ENCODE assay signal across 17 cellular contexts in the genomic region with DNA sequence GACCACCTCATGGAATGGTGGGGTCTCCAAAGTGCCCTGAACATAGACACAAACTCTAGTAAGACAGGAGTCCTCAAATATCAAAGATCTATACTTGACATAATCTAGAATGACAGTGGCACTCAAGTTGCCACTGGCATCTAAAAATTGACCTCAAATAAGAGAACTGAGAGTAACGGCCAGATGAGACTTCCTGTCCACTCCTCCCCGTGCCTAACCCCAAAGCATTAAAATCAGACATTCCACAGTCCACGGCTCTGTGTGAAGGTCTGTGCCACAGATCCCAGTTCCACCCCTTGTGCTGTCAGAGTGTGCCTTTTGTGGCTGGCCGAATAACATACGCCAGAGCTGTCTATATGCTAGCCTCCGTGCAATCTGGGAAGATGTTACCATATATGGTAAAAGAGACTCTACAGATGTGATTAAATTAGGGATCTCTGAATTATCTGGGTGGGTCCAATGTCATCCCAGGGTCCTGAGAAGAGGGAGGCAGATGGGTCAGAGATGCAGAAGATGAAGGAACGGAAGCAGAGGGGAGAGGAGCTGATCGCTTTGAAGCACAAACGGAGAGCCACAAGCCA. TPM values are rescaled to one million over a fixed set of nuclear protein-coding genes. Genes with fewer than 3 reads are reported as not detected.
DNase-seq lines count a peak whose midpoint lies in the region; ATAC-seq lines count a peak whose summit lies in the region.
"Had no signal": no experiment of that assay in that cellular context is flagged by ENCODE, and none has a peak within 500 bp of the region (broad histone marks: within the 10 kb centered on the region; RNA-seq: fewer than 3 reads in every experiment).

No MANE protein-coding gene starts in this region.

- no peaks in the 10 kb centered on the region for H3K9me3 ChIP-seq in SJSA1 (replicated peaks)
- H3K9me3 ChIP-seq: left ventricle myocardium inferior had no signal

- no peak overlapping the region for H3K4me3 ChIP-seq in SJSA1
- H3K4me3 ChIP-seq: left ventricle myocardium inferior had no signal

- H3K27me3 ChIP-seq in SJSA1 (replicated peaks) = no peaks in the 10 kb centered on the region

- no peaks in the 10 kb centered on the region for H3K27me3 Mint-ChIP-seq in activated naive CD8-positive, alpha-beta T cell
- no peaks in the 10 kb centered on the region for H3K27me3 Mint-ChIP-seq in activated naive CD8-positive, alpha-beta T cell treated with anti-CD3 and anti-CD28 coated beads, Interleukin-2, amount 50 U/mL, for 24 hours
- no peaks in the 10 kb centered on the region for H3K27me3 Mint-ChIP-seq in memory B cell
- H3K27me3 Mint-ChIP-seq: activated CD4-positive, alpha-beta memory T cell treated with anti-CD3 and anti-CD28 coated beads, Interleukin-2, amount 10 ng/mL, durations not matched to agents 7 days and 5 days had no signal

- H3K4me1 ChIP-seq in SJSA1 (replicated peaks) = peaks cover 15% of the 10 kb centered on the region

- peaks cover 12% of the 10 kb centered on the region for H3K36me3 Mint-ChIP-seq in activated naive CD8-positive, alpha-beta T cell
- peaks cover 55% of the 10 kb centered on the region for H3K36me3 Mint-ChIP-seq in activated naive CD8-positive, alpha-beta T cell treated with anti-CD3 and anti-CD28 coated beads, Interleukin-2, amount 50 U/mL, for 24 hours (ENCODE audit: low read depth)
- peaks cover 35% of the 10 kb centered on the region for H3K36me3 Mint-ChIP-seq in memory B cell

- peaks cover 93% of the 10 kb centered on the region for H3K36me3 ChIP-seq in SJSA1

- no peak overlapping the region for H3K4me3 Mint-ChIP-seq in activated naive CD8-positive, alpha-beta T cell
- no peak overlapping the region for H3K4me3 Mint-ChIP-seq in activated naive CD8-positive, alpha-beta T cell treated with anti-CD3 and anti-CD28 coated beads, Interleukin-2, amount 50 U/mL, for 24 hours
- no peak overlapping the region for H3K4me3 Mint-ChIP-seq in memory B cell
- H3K4me3 Mint-ChIP-seq: activated CD4-positive, alpha-beta memory T cell treated with anti-CD3 and anti-CD28 coated beads, Interleukin-2, amount 10 ng/mL, durations not matched to agents 7 days and 5 days had no signal

- ATAC-seq in activated naive CD8-positive, alpha-beta T cell treated with anti-CD3 and anti-CD28 coated beads, Interleukin-2, amount 50 U/mL, for 24 hours = no peak
- no peak for ATAC-seq in memory B cell (ENCODE audit: low read depth)
- ATAC-seq in GM19455 (IDR thresholded peaks at IDR 0.05; ENCODE audit: unreplicated experiment) = no peak

- peak overlapping the region; percentile 37 for H3K27ac Mint-ChIP-seq in activated naive CD8-positive, alpha-beta T cell
- no peak overlapping the region for H3K27ac Mint-ChIP-seq in activated naive CD8-positive, alpha-beta T cell treated with anti-CD3 and anti-CD28 coated beads, Interleukin-2, amount 50 U/mL, for 24 hours
- peak overlapping the region; percentile 6 for H3K27ac Mint-ChIP-seq in memory B cell
- H3K27ac Mint-ChIP-seq: activated CD4-positive, alpha-beta memory T cell treated with anti-CD3 and anti-CD28 coated beads, Interleukin-2, amount 10 ng/mL, durations not matched to agents 7 days and 5 days had no signal

- peak overlapping the region; percentile 46 for H3K27ac ChIP-seq in SJSA1
- H3K27ac ChIP-seq: left ventricle myocardium inferior had no signal

- DNase-seq in activated naive CD8-positive, alpha-beta T cell treated with anti-CD3 and anti-CD28 coated beads, Interleukin-2, amount 50 U/mL, for 24 hours = no peak
- DNase-seq in SJSA1 (ENCODE audit: low read depth in 1 of 2, low spot score in 2 of 2) = no peak
- DNase-seq in memory B cell (ENCODE audit: low spot score in 2 of 2) = no peak
- DNase-seq in kidney glomerular epithelial cell (lab: John Stamatoyannopoulos, UW) = no peak
- DNase-seq in NCI-H82 treated with DMSO at 0.1 percent for 48 hours (lab: John Stamatoyannopoulos, UW; ENCODE audit: unreplicated experiment) = no peak
- no peak for DNase-seq in activated T-cell treated with anti-CD3 and anti-CD28 coated beads for 4 hours
- DNase-seq: activated CD4-positive, alpha-beta memory T cell treated with anti-CD3 and anti-CD28 coated beads, Interleukin-2, amount 10 ng/mL, durations not matched to agents 7 days and 5 days; GDM1; left ventricle myocardium inferior; stimulated activated naive CD4-positive, alpha-beta T cell treated with Interleukin-2 at 50 U/mL for 16 hours had no signal

- peaks cover 17% of the 10 kb centered on the region for H3K4me1 Mint-ChIP-seq in activated naive CD8-positive, alpha-beta T cell (ENCODE audit: low read depth)
- H3K4me1 Mint-ChIP-seq in activated naive CD8-positive, alpha-beta T cell treated with anti-CD3 and anti-CD28 coated beads, Interleukin-2, amount 50 U/mL, for 24 hours = peaks cover 13% of the 10 kb centered on the region
- peaks cover 8% of the 10 kb centered on the region for H3K4me1 Mint-ChIP-seq in memory B cell

- H3K9me3 Mint-ChIP-seq in activated naive CD8-positive, alpha-beta T cell (ENCODE audit: low read depth) = no peaks in the 10 kb centered on the region
- no peaks in the 10 kb centered on the region for H3K9me3 Mint-ChIP-seq in activated naive CD8-positive, alpha-beta T cell treated with anti-CD3 and anti-CD28 coated beads, Interleukin-2, amount 50 U/mL, for 24 hours
- H3K9me3 Mint-ChIP-seq in memory B cell = no peaks in the 10 kb centered on the region
- H3K9me3 Mint-ChIP-seq: activated CD4-positive, alpha-beta memory T cell treated with anti-CD3 and anti-CD28 coated beads, Interleukin-2, amount 10 ng/mL, durations not matched to agents 7 days and 5 days had no signal

RNA-seq across cellular contexts. Expression of a gene that starts 21.0 kb away (rescaled TPM):
- not detected in 2 replicates for total RNA-seq in SJSA1 (2014; rRNA removed; shearing (Covaris generic))
- total RNA-seq: activated CD4-positive, alpha-beta memory T cell treated with anti-CD3 and anti-CD28 coated beads, Interleukin-2, amount 10 ng/mL, durations not matched to agents 7 days and 5 days; cerebellum; HT1080; left ventricle myocardium inferior had no signal

RNA-seq across cellular contexts. Expression of a gene that starts 24.2 kb away (rescaled TPM):
- total RNA-seq in SJSA1 (2014; rRNA removed; shearing (Covaris generic)) = 38.4 and 48.1 TPM in 2 replicates

RNA-seq across cellular contexts. Expression of a gene that starts 26.5 kb away (rescaled TPM):
- total RNA-seq in SJSA1 (2014; rRNA removed; shearing (Covaris generic)) = 0.18 TPM in 1 of 2 replicates, not detected in the other
- total RNA-seq: cerebellum, fibroblast of villous mesenchyme, left ventricle myocardium inferior, posterior vena cava, urinary bladder had no signal

RNA-seq across cellular contexts. Expression of a gene that starts 30.9 kb away (rescaled TPM):
- total RNA-seq in SJSA1 (2014; rRNA removed; shearing (Covaris generic)) = not detected in 2 replicates
- total RNA-seq: cerebellum, fibroblast of villous mesenchyme, left ventricle myocardium inferior, posterior vena cava, urinary bladder had no signal

RNA-seq across cellular contexts. Expression of a gene that starts 47.5 kb away (rescaled TPM):
- 2.0 and 5.1 TPM in 2 replicates for total RNA-seq in SJSA1 (2014; rRNA removed; shearing (Covaris generic))
